ENCODE assay signal across 8 cellular contexts in genomic region chr1:174968750-174969244, GRCh38. TPM values are rescaled to one million over a fixed set of nuclear protein-coding genes. Genes with fewer than 3 reads are reported as not detected.
A peak's percentile ranks its signal among the peaks of the same experiment; 100 is the strongest.
DNase-seq lines count a peak whose midpoint lies in the region; ATAC-seq and TF ChIP-seq lines count a peak whose summit lies in the region.

No MANE protein-coding gene starts in this region.

- peak; percentile 48 for ATAC-seq in CD8-positive, alpha-beta T cell
- ATAC-seq in GM19463 (IDR thresholded peaks at IDR 0.05; ENCODE audit: unreplicated experiment) = peak; percentile 76
- peak; percentile 68 for ATAC-seq in HG03460 (IDR thresholded peaks at IDR 0.05; ENCODE audit: unreplicated experiment)
- peak; percentile 24 for ATAC-seq in left lung
- ATAC-seq in HG03457 (IDR thresholded peaks at IDR 0.05; ENCODE audit: unreplicated experiment) = no peak

- H3K27me3 ChIP-seq in CD8-positive, alpha-beta T cell (ENCODE audit: insufficient read depth, low read length) = no peaks in the 10 kb centered on the region
- no peaks in the 10 kb centered on the region for H3K27me3 ChIP-seq in left lung

- peak overlapping the region; percentile 98 for H3K27ac Mint-ChIP-seq in CD8-positive, alpha-beta T cell
- H3K27ac Mint-ChIP-seq in activated CD4-positive, alpha-beta memory T cell treated with anti-CD3 and anti-CD28 coated beads, Interleukin-2, amount 10 ng/mL, durations not matched to agents 7 days and 5 days = peak overlapping the region; percentile 93

- no peaks in the 10 kb centered on the region for H3K9me3 ChIP-seq in CD8-positive, alpha-beta T cell (ENCODE audit: low read length)
- no peaks in the 10 kb centered on the region for H3K9me3 ChIP-seq in left lung

- no peaks in the 10 kb centered on the region for H3K27me3 Mint-ChIP-seq in CD8-positive, alpha-beta T cell (ENCODE audit: low read depth)
- no peaks in the 10 kb centered on the region for H3K27me3 Mint-ChIP-seq in activated CD4-positive, alpha-beta memory T cell treated with anti-CD3 and anti-CD28 coated beads, Interleukin-2, amount 10 ng/mL, durations not matched to agents 7 days and 5 days

- H3K9me3 Mint-ChIP-seq in CD8-positive, alpha-beta T cell = no peaks in the 10 kb centered on the region
- no peaks in the 10 kb centered on the region for H3K9me3 Mint-ChIP-seq in activated CD4-positive, alpha-beta memory T cell treated with anti-CD3 and anti-CD28 coated beads, Interleukin-2, amount 10 ng/mL, durations not matched to agents 7 days and 5 days

- intact Hi-C loops in CD8-positive, alpha-beta T cell (cut with DNase I, micrococcal nuclease) = loop anchor here (1.0 to 10.0 kb wide), 4 partner anchors 13 to 1104 kb away; partner anchors contain the start of genes CACYBP (in 2 of the 2), GAS5 (in 1 of the 2), MRPS14 (in 1 of the 2) and ZBTB37 (in 1 of the 2)
- intact Hi-C loops in left lung (cut with DNase I) = no loop called here

- CTCF ChIA-PET in CD8-positive, alpha-beta T cell (lab: Charles Lee) = interaction anchor here (1.0 to 8.2 kb wide), 5 partner anchors 10 to 957 kb away, joined by 3 to 61 read pairs (median 7); no protein-coding TSS in a partner anchor
- CTCF ChIA-PET in activated CD4-positive, alpha-beta memory T cell treated with anti-CD3 and anti-CD28 coated beads, Interleukin-2, amount 10 ng/mL, durations not matched to agents 7 days and 5 days (lab: Charles Lee) = interaction anchor here (0.8 to 1.3 kb wide), 7 partner anchors 10 to 169 kb away, joined by 3 to 10 read pairs (median 4); partner anchors contain the start of genes CACYBP and MRPS14

- peak overlapping the region; percentile 77 for H3K4me3 Mint-ChIP-seq in CD8-positive, alpha-beta T cell
- peak overlapping the region; percentile 62 for H3K4me3 Mint-ChIP-seq in activated CD4-positive, alpha-beta memory T cell treated with anti-CD3 and anti-CD28 coated beads, Interleukin-2, amount 10 ng/mL, durations not matched to agents 7 days and 5 days

- peaks cover 76% of the 10 kb centered on the region for H3K4me1 Mint-ChIP-seq in CD8-positive, alpha-beta T cell (ENCODE audit: low read depth)
- peaks cover 77% of the 10 kb centered on the region for H3K4me1 Mint-ChIP-seq in activated CD4-positive, alpha-beta memory T cell treated with anti-CD3 and anti-CD28 coated beads, Interleukin-2, amount 10 ng/mL, durations not matched to agents 7 days and 5 days

- peak overlapping the region; percentile 2 for H3K4me3 ChIP-seq in CD8-positive, alpha-beta T cell (ENCODE audit: low read depth, low read length)
- no peak overlapping the region for H3K4me3 ChIP-seq in left lung

- H3K36me3 ChIP-seq in CD8-positive, alpha-beta T cell (ENCODE audit: insufficient read depth, low read length) = no peaks in the 10 kb centered on the region
- no peaks in the 10 kb centered on the region for H3K36me3 ChIP-seq in left lung

- peak in 4 of 7 experiments; percentile 27 to 55 (median 40) for DNase-seq in CD8-positive, alpha-beta T cell
- DNase-seq in activated CD4-positive, alpha-beta memory T cell treated with anti-CD3 and anti-CD28 coated beads, Interleukin-2, amount 10 ng/mL, durations not matched to agents 7 days and 5 days = no peak
- no peak for DNase-seq in left lung
- DNase-seq in D341Med (ENCODE audit: low spot score) = no peak
- DNase-seq in DMS153 treated with DMSO at 0.1 percent for 48 hours (lab: John Stamatoyannopoulos, UW; ENCODE audit: unreplicated experiment) = no peak

- peaks cover 73% of the 10 kb centered on the region for H3K4me1 ChIP-seq in CD8-positive, alpha-beta T cell (ENCODE audit: insufficient read depth, low read length)
- peaks cover 45 to 74% of the 10 kb centered on the region in 2 donors for H3K4me1 ChIP-seq in left lung

- peak overlapping the region; percentile 59 for H3K27ac ChIP-seq in CD8-positive, alpha-beta T cell (ENCODE audit: low read depth, low read length)
- H3K27ac ChIP-seq in left lung = peak overlapping the region; percentile 82 to 87

- no peak for TF ChIP-seq CTCF in CD8-positive, alpha-beta T cell (IDR thresholded peaks at IDR 0.05)
- TF ChIP-seq CTCF in left lung (IDR thresholded peaks at IDR 0.05) = no peak

- peaks cover 10% of the 10 kb centered on the region for H3K36me3 Mint-ChIP-seq in CD8-positive, alpha-beta T cell
- H3K36me3 Mint-ChIP-seq in activated CD4-positive, alpha-beta memory T cell treated with anti-CD3 and anti-CD28 coated beads, Interleukin-2, amount 10 ng/mL, durations not matched to agents 7 days and 5 days (ENCODE audit: low read depth) = peaks cover 39% of the 10 kb centered on the region

- POLR2A ChIA-PET in CD8-positive, alpha-beta T cell (lab: Charles Lee) = interaction anchor here (0.5 to 10.8 kb wide), 11 partner anchors 10 to 169 kb away, joined by 3 to 167 read pairs (median 4); partner anchors contain the start of genes CACYBP and MRPS14
- POLR2A ChIA-PET in activated CD4-positive, alpha-beta memory T cell treated with anti-CD3 and anti-CD28 coated beads, Interleukin-2, amount 10 ng/mL, durations not matched to agents 7 days and 5 days (lab: Charles Lee) = interaction anchor here (0.7 to 7.2 kb wide), 16 partner anchors 8 to 1144 kb away, joined by 3 to 203 read pairs (median 6); partner anchors contain the start of genes CACYBP, CENPL, DARS2 and GAS5

RNA-seq across cellular contexts. Expression of gene CACYBP, which starts 30.9 kb away (rescaled TPM):
- 100 to 1,000 TPM; 105 to 122 TPM for total RNA-seq in CD8-positive, alpha-beta T cell
- total RNA-seq in activated CD4-positive, alpha-beta memory T cell treated with anti-CD3 and anti-CD28 coated beads, Interleukin-2, amount 10 ng/mL, durations not matched to agents 7 days and 5 days = 100 to 1,000 TPM; 234 to 254 TPM
- 100 to 1,000 TPM in 1 of 2 donors, 10 to 100 TPM in 1; 69.4 to 122 TPM for total RNA-seq in left lung

RNA-seq across cellular contexts. Expression of gene MRPS14, which starts 54.4 kb away (rescaled TPM):
- total RNA-seq in CD8-positive, alpha-beta T cell = 1 to 10 TPM; 6.8 to 7.3 TPM
- 10 to 100 TPM; 34.1 TPM for total RNA-seq in activated CD4-positive, alpha-beta memory T cell treated with anti-CD3 and anti-CD28 coated beads, Interleukin-2, amount 10 ng/mL, durations not matched to agents 7 days and 5 days
- total RNA-seq in left lung = 10 to 100 TPM; 30.3 to 33.3 TPM

Comparison
In these comparisons a context has a peak if more than half of its experiments do, and no peak if none do; other contexts are left out.
1. DNase-seq: peak in CD8-positive, alpha-beta T cell (4 of 7); none in activated CD4-positive, alpha-beta memory T cell treated with anti-CD3 and anti-CD28 coated beads, Interleukin-2, amount 10 ng/mL, durations not matched to agents 7 days and 5 days (single experiment), left lung (0 of 2), D341Med (single experiment) and DMS153 treated with DMSO at 0.1 percent for 48 hours (single experiment).
2. intact Hi-C loops: an anchor here in CD8-positive, alpha-beta T cell (1.0 to 10.0 kb wide); none called in left lung.